15 cellular contexts compared by ENCODE assay signal in the genomic region with DNA sequence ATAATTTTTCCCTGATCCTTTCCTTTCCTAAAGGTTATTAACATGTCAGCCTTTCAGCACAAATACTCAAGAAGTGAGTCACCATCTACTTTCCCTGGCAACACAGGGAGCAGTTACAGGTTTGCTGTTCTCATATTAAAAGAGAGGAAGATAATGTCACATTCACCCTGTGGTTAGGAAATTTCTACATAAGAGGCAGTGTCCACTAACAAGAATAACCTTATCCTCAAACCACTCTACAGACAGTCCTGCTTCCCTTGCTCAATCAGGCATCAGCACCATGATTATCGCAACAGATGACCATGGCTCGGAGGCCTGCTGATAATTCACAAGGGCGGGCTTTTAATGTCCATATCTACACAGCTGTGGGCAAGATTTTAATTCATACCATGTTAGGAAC. TPM values are rescaled to one million over a fixed set of nuclear protein-coding genes. Genes with fewer than 3 reads are reported as not detected.
DNase-seq lines count a peak whose midpoint lies in the region; ATAC-seq and TF ChIP-seq lines count a peak whose summit lies in the region.
"Had no signal": no experiment of that assay in that cellular context is flagged by ENCODE, and none has a peak within 500 bp of the region (broad histone marks: within the 10 kb centered on the region; RNA-seq: fewer than 3 reads in every experiment).

No MANE protein-coding gene starts in this region.

- no peak overlapping the region for H3K4me3 Mint-ChIP-seq in progenitor cell of endocrine pancreas (ENCODE audit: low read depth)
- H3K4me3 Mint-ChIP-seq: activated T-helper 1 cell treated with anti-CD3 and anti-CD28 coated beads, Interleukin-12 subunit alpha, Interleukin-12 subunit beta, Interleukin-2, Interleukin-4 antibody, amounts not matched to agents 30 ng/mL and 10 ng/mL and 1 ng/mL, durations not matched to agents 14 hours and 24 hours and 36 hours had no signal

- no peak overlapping the region for H3K9ac ChIP-seq in IMR-90 (ENCODE audit: low read depth, low read length)
- H3K9ac ChIP-seq: BLaER1 had no signal

- H2BK120ac ChIP-seq in IMR-90 (ENCODE audit: low read depth, low read length): no peak overlapping the region

- no peaks in the 10 kb centered on the region for H3K36me3 Mint-ChIP-seq in progenitor cell of endocrine pancreas (ENCODE audit: insufficient read depth)

- H3K27ac Mint-ChIP-seq in progenitor cell of endocrine pancreas: no peak overlapping the region
- H3K27ac Mint-ChIP-seq: activated T-helper 1 cell treated with anti-CD3 and anti-CD28 coated beads, Interleukin-12 subunit alpha, Interleukin-12 subunit beta, Interleukin-2, Interleukin-4 antibody, amounts not matched to agents 30 ng/mL and 10 ng/mL and 1 ng/mL, durations not matched to agents 14 hours and 24 hours and 36 hours had no signal

- no peak overlapping the region for H3K23ac ChIP-seq in IMR-90 (ENCODE audit: low read depth, low read length)

- no peak for TF ChIP-seq RAD21 in IMR-90 (IDR thresholded peaks at IDR 0.05; ENCODE audit: low read length)

- DNase-seq in AG09309 (ENCODE audit: low read depth) (peak; percentile 60), IMR-90 (peak; percentile 80), choroid plexus epithelial cell (ENCODE audit: low read depth) (peak; percentile 74), kidney tubule cell (ENCODE audit: low spot score) (peak; percentile 85), prostate gland (ENCODE audit: low spot score) (no peak), progenitor cell of endocrine pancreas (ENCODE audit: low spot score, unreplicated experiment) (no peak), posterior cingulate gyrus (no peak)
- DNase-seq: activated CD4-positive, CD25-positive, alpha-beta regulatory T cell; NCI-H446 treated with DMSO at 0.1 percent for 48 hours; stimulated activated CD4-positive, alpha-beta T cell treated with anti-CD3 and anti-CD28 coated beads, Interleukin-12 subunit alpha, Interleukin-12 subunit beta, amount 100 ng/mL, for 4 hours had no signal

- H3K4me1 ChIP-seq in IMR-90 (ENCODE audit: control insufficient read depth, insufficient read depth, low read length) (peaks cover 2% of the 10 kb centered on the region; the same call in 1 of the 2 replicates), prostate gland (replicated peaks) (no peaks in the 10 kb centered on the region)
- H3K4me1 ChIP-seq: BLaER1, HAP-1 had no signal

- H3K9me1 ChIP-seq in IMR-90 (ENCODE audit: insufficient read depth, low read length): no peaks in the 10 kb centered on the region

- no peak overlapping the region for H3K4me2 ChIP-seq in IMR-90 (ENCODE audit: low read depth, low read length)
- H3K4me2 ChIP-seq: BLaER1 had no signal

- in situ Hi-C loops in IMR-90 (cut with MboI; ENCODE audit: low sequenced_read_pairs): no loop called here

- intact Hi-C loops in IMR-90 (cut with micrococcal nuclease) (no loop called here), prostate gland (cut with DNase I) (no loop called here), posterior cingulate gyrus (cut with DNase I) (no loop called here)

- H2AK9ac ChIP-seq in IMR-90 (replicated peaks; ENCODE audit: low read depth, low read length, poor library complexity): no peak overlapping the region

- no peak overlapping the region for H2AFZ ChIP-seq in IMR-90 (replicated peaks; ENCODE audit: low read length, poor library complexity)

- no peak overlapping the region for H3K27ac ChIP-seq in IMR-90 (ENCODE audit: insufficient read depth, low read length)
- H3K27ac ChIP-seq in prostate gland: no peak overlapping the region
- H3K27ac ChIP-seq: BLaER1, SJSA1 had no signal

- H3K27me3 Mint-ChIP-seq in progenitor cell of endocrine pancreas: no peaks in the 10 kb centered on the region

- ATAC-seq in IMR-90 (ENCODE audit: low read depth) (peak; percentile 67), GM18517 (IDR thresholded peaks at IDR 0.05; ENCODE audit: unreplicated experiment) (no peak)

- no peak overlapping the region for H2AK5ac ChIP-seq in IMR-90 (ENCODE audit: low read depth, low read length)

- H4K8ac ChIP-seq in IMR-90 (ENCODE audit: low read depth in 2 of 2, low read length in 2 of 2): no peak overlapping the region

- TF ChIP-seq POLR2A in IMR-90 (IDR thresholded peaks at IDR 0.05; ENCODE audit: low read depth, low read length): no peak
- no peak for TF ChIP-seq POLR2A in prostate gland (IDR thresholded peaks at IDR 0.05)

- H2BK15ac ChIP-seq in IMR-90 (ENCODE audit: low read depth, low read length): no peak overlapping the region

- H3K36me3 ChIP-seq in IMR-90 (ENCODE audit: control insufficient read depth, insufficient read depth, low read length): no peaks in the 10 kb centered on the region
- H3K36me3 ChIP-seq in prostate gland: no peaks in the 10 kb centered on the region
- H3K36me3 ChIP-seq: BLaER1, HAP-1, SJSA1 had no signal

- no peak overlapping the region for H2BK20ac ChIP-seq in IMR-90 (ENCODE audit: low read depth, low read length)

- H3K14ac ChIP-seq in IMR-90 (replicated peaks; ENCODE audit: low read depth, low read length): no peak overlapping the region

- POLR2A ChIA-PET in IMR-90 (lab: Charles Lee; ENCODE audit: unreplicated experiment): no interaction called here

- no peak overlapping the region for H3K56ac ChIP-seq in IMR-90 (ENCODE audit: extremely low read depth, insufficient read depth, low read length)

- no peak overlapping the region for H3K18ac ChIP-seq in IMR-90 (ENCODE audit: low read depth, low read length)

- no peaks in the 10 kb centered on the region for H3K4me1 Mint-ChIP-seq in progenitor cell of endocrine pancreas (ENCODE audit: low read depth)

- H4K5ac ChIP-seq in IMR-90 (ENCODE audit: low read depth, low read length): no peak overlapping the region

- H3K27me3 ChIP-seq in IMR-90 (ENCODE audit: control insufficient read depth, insufficient read depth, low read length): no peaks in the 10 kb centered on the region
- no peaks in the 10 kb centered on the region for H3K27me3 ChIP-seq in prostate gland (replicated peaks; ENCODE audit: insufficient read depth)
- H3K27me3 ChIP-seq: BLaER1, SJSA1 had no signal

- no peaks in the 10 kb centered on the region for H3K9me3 Mint-ChIP-seq in progenitor cell of endocrine pancreas (ENCODE audit: low read depth)
- H3K9me3 Mint-ChIP-seq: activated T-helper 1 cell treated with anti-CD3 and anti-CD28 coated beads, Interleukin-12 subunit alpha, Interleukin-12 subunit beta, Interleukin-2, Interleukin-4 antibody, amounts not matched to agents 30 ng/mL and 10 ng/mL and 1 ng/mL, durations not matched to agents 14 hours and 24 hours and 36 hours had no signal

- CTCF ChIA-PET in IMR-90 (lab: Yijun Ruan, JAX): no interaction called here

- no peak overlapping the region for H3K4me3 ChIP-seq in AG09309 (ENCODE audit: control insufficient read depth, low read depth, low read length)
- no peak overlapping the region for H3K4me3 ChIP-seq in IMR-90 (ENCODE audit: insufficient read depth, low read depth, low read length)
- no peak overlapping the region for H3K4me3 ChIP-seq in choroid plexus epithelial cell (ENCODE audit: low read depth, low read length)
- H3K4me3 ChIP-seq in prostate gland: no peak overlapping the region
- H3K4me3 ChIP-seq: BLaER1, HAP-1, SJSA1 had no signal

- H4K91ac ChIP-seq in IMR-90 (ENCODE audit: insufficient read depth, low read depth, low read length): no peak overlapping the region

- dilution Hi-C loops in IMR-90 (cut with HindIII; ENCODE audit: low sequenced_read_pairs, unreplicated experiment): no loop called here

- no TSS peak for BruUV-seq in IMR-90 (replicated peaks; lab: Mats Ljungman, UMichigan)

- no peak overlapping the region for H2BK5ac ChIP-seq in IMR-90 (ENCODE audit: low read depth, low read length, poor library complexity, severe bottlenecking)

- H4K20me1 ChIP-seq in IMR-90 (ENCODE audit: insufficient read depth, low read length): no peaks in the 10 kb centered on the region
- H4K20me1 ChIP-seq: BLaER1 had no signal

- no peaks in the 10 kb centered on the region for H3K9me3 ChIP-seq in IMR-90 (ENCODE audit: control insufficient read depth, insufficient read depth, low read length)
- H3K9me3 ChIP-seq in prostate gland: no peaks in the 10 kb centered on the region
- H3K9me3 ChIP-seq: BLaER1, HAP-1, SJSA1 had no signal

- TF ChIP-seq CTCF in AG09309 (IDR thresholded peaks at IDR 0.05; ENCODE audit: control insufficient read depth, insufficient read depth, low read depth, low read length, missing control alignments) (no peak), IMR-90 (conservative IDR thresholded peaks at IDR 0.05; ENCODE audit: low read depth, low read length) (no peak), choroid plexus epithelial cell (conservative IDR thresholded peaks at IDR 0.05; ENCODE audit: low read depth, low read length) (no peak), prostate gland (IDR thresholded peaks at IDR 0.05) (no peak), progenitor cell of endocrine pancreas (IDR thresholded peaks at IDR 0.05; ENCODE audit: unreplicated experiment) (no peak)

- no peak overlapping the region for H3K4ac ChIP-seq in IMR-90 (ENCODE audit: low read depth, low read length)

- WGBS in IMR-90 (ENCODE audit: extremely low coverage in 2 of 2, insufficient read length in 1 of 2), 2 experiments: no CpG with 5 or more reads among the region's 3 CpGs
- WGBS in prostate gland: 98% methylated on average over 3 of the region's 3 CpGs

- peaks cover 0 to 3% of the 10 kb centered on the region in 2 experiments; a peak in 1 of 4 replicates for H3K79me1 ChIP-seq in IMR-90 (ENCODE audit: low read depth in 1 of 2, low read length in 2 of 2)

TF ChIP-seq in IMR-90, 13 proteins besides CTCF, POLR2A, EP300 and RAD21:
- no peak for TF ChIP-seq MAFK (IDR thresholded peaks at IDR 0.05; ENCODE audit: low read depth, low read length)
- TF ChIP-seq FOS (IDR thresholded peaks at IDR 0.05; ENCODE audit: low read depth, low read length): peak; percentile 23; the same call in 1 of the 2 replicates
- peak; percentile 72 for TF ChIP-seq RFX5 (IDR thresholded peaks at IDR 0.05; ENCODE audit: low read depth, low read length)
- TF ChIP-seq RCOR1 (IDR thresholded peaks at IDR 0.05; ENCODE audit: insufficient replicate concordance, low read length): no peak
- peak; percentile 75 for TF ChIP-seq CEBPB (IDR thresholded peaks at IDR 0.05; ENCODE audit: low read depth, low read length)
- no peak for TF ChIP-seq CHD1 (IDR thresholded peaks at IDR 0.05; ENCODE audit: low read depth, low read length)

RNA-seq across cellular contexts. Expression of a gene that starts 30.9 kb away (rescaled TPM):
- total RNA-seq in IMR-90 (2012; rRNA removed) (10.6 and 18.1 TPM in 2 replicates), prostate gland (10 to 100 TPM; 11.7 to 12.3 TPM), progenitor cell of endocrine pancreas (20.0 and 23.1 TPM in 2 replicates)
- polyA plus RNA-seq in IMR-90 (2012; rRNA removed): 6.2 and 6.6 TPM in 2 replicates
- polyA plus RNA-seq in IMR-90 (2012; cell fraction: cytosol; rRNA removed): 3.6 and 8.7 TPM in 2 replicates
- polyA plus RNA-seq in IMR-90 (2012; cell fraction: nucleus; rRNA removed; ENCODE audit: low replicate concordance): 5.9 and 7.3 TPM in 2 replicates
- total RNA-seq: activated T-helper 1 cell treated with anti-CD3 and anti-CD28 coated beads, Interleukin-12 subunit alpha, Interleukin-12 subunit beta, Interleukin-2, Interleukin-4 antibody, amounts not matched to agents 30 ng/mL and 10 ng/mL and 1 ng/mL, durations not matched to agents 14 hours and 24 hours and 36 hours had no signal

Comparison
In these comparisons a context has a peak if more than half of its experiments do, and no peak if none do; other contexts are left out.
1. DNase-seq: peak in AG09309 (single experiment), IMR-90 (single experiment), choroid plexus epithelial cell (single experiment) and kidney tubule cell (single experiment); none in prostate gland (single experiment), progenitor cell of endocrine pancreas (single experiment) and posterior cingulate gyrus (0 of 10).